In genomic region chr19:57583104-57583520, GRCh38 we compare ENCODE assay signal across 9 cellular contexts. TPM values are rescaled to one million over a fixed set of nuclear protein-coding genes. Genes with fewer than 3 reads are reported as not detected.
DNase-seq lines count a peak whose midpoint lies in the region; ATAC-seq and TF ChIP-seq lines count a peak whose summit lies in the region.
"Had no signal": no experiment of that assay in that cellular context is flagged by ENCODE, and none has a peak within 500 bp of the region (broad histone marks: within the 10 kb centered on the region; RNA-seq: fewer than 3 reads in every experiment).

No MANE protein-coding gene starts in this region.

- peaks cover 16 to 29% (median 23%) of the 10 kb centered on the region in 10 experiments for H3K4me1 ChIP-seq in BLaER1 treated with 17β-estradiol and CSF1 and Interleukin-3, amounts not matched to agents 10 nM and 100 nM

- DNase-seq in T-cell, result peak in 1 of 34 experiments; percentile 3
- no peak for DNase-seq in foreskin fibroblast
- DNase-seq in progenitor cell of endocrine pancreas (ENCODE audit: low spot score, unreplicated experiment), result no peak
- no peak for DNase-seq in NCI-H1436 treated with DMSO at 0.1 percent for 48 hours (lab: John Stamatoyannopoulos, UW)
- no peak for DNase-seq in NCI-H2029 treated with DMSO at 0.1 percent for 48 hours (lab: John Stamatoyannopoulos, UW)

- CTCF ChIA-PET in T-cell (lab: Charles Lee), result no interaction called here

- H3K27me3 Mint-ChIP-seq in T-cell, result no peaks in the 10 kb centered on the region
- peaks cover 4% of the 10 kb centered on the region for H3K27me3 Mint-ChIP-seq in progenitor cell of endocrine pancreas

- H3K27ac Mint-ChIP-seq in T-cell, result no peak overlapping the region
- no peak overlapping the region for H3K27ac Mint-ChIP-seq in progenitor cell of endocrine pancreas

- H3K36me3 Mint-ChIP-seq in T-cell, result peaks cover 43% of the 10 kb centered on the region
- peaks cover 45% of the 10 kb centered on the region for H3K36me3 Mint-ChIP-seq in progenitor cell of endocrine pancreas (ENCODE audit: insufficient read depth)

- H3K4me3 Mint-ChIP-seq in T-cell (peak overlapping the region; percentile 91 to 98 (median 91)), progenitor cell of endocrine pancreas (ENCODE audit: low read depth) (peak overlapping the region; percentile 21)

- H3K27me3 ChIP-seq in BLaER1 treated with 17β-estradiol and CSF1 and Interleukin-3, amounts not matched to agents 10 nM and 100 nM, result no peaks in the 10 kb centered on the region
- H3K27me3 ChIP-seq: MG63 had no signal

- POLR2A ChIA-PET in T-cell (lab: Charles Lee), result no interaction called here

- H3K9me3 Mint-ChIP-seq in T-cell (peaks cover 23 to 52% (median 42%) of the 10 kb centered on the region in 3 donors), progenitor cell of endocrine pancreas (ENCODE audit: low read depth) (peaks cover 49% of the 10 kb centered on the region)

- H3K36me3 ChIP-seq in BLaER1 treated with 17β-estradiol and CSF1 and Interleukin-3, amounts not matched to agents 10 nM and 100 nM, result peaks cover 30 to 39% (median 33%) of the 10 kb centered on the region in 11 experiments

- H3K27ac ChIP-seq in BLaER1 treated with 17β-estradiol and CSF1 and Interleukin-3, amounts not matched to agents 10 nM and 100 nM, result peak overlapping the region; percentile 64 to 91 (median 86); a peak in 21 of 22 replicates

- ATAC-seq in T-cell (replicated peaks in 1 of 4) (no peak), HG03196 (IDR thresholded peaks at IDR 0.05; ENCODE audit: unreplicated experiment) (no peak), GM19463 (IDR thresholded peaks at IDR 0.05; ENCODE audit: unreplicated experiment) (no peak)

- no peaks in the 10 kb centered on the region for H4K20me1 ChIP-seq in BLaER1 treated with 17β-estradiol and CSF1 and Interleukin-3, amounts not matched to agents 10 nM and 100 nM

- TF ChIP-seq CTCF in foreskin fibroblast (IDR thresholded peaks at IDR 0.05; ENCODE audit: low read depth, low read length), result no peak
- TF ChIP-seq CTCF in progenitor cell of endocrine pancreas (IDR thresholded peaks at IDR 0.05; ENCODE audit: unreplicated experiment), result no peak

- peaks cover 26 to 29% (median 27%) of the 10 kb centered on the region in 3 donors for H3K4me1 Mint-ChIP-seq in T-cell
- H3K4me1 Mint-ChIP-seq in progenitor cell of endocrine pancreas (ENCODE audit: low read depth), result peaks cover 9% of the 10 kb centered on the region

- H3K4me2 ChIP-seq in BLaER1 treated with 17β-estradiol and CSF1 and Interleukin-3, amounts not matched to agents 10 nM and 100 nM, result peak overlapping the region; percentile 49 to 94 (median 84)

- peak overlapping the region in 10 of 11 experiments; percentile 77 to 93 (median 88); a peak in 18 of 22 replicates for H3K9ac ChIP-seq in BLaER1 treated with 17β-estradiol and CSF1 and Interleukin-3, amounts not matched to agents 10 nM and 100 nM

- H3K4me3 ChIP-seq in BLaER1 treated with 17β-estradiol and CSF1 and Interleukin-3, amounts not matched to agents 10 nM and 100 nM, result peak overlapping the region; percentile 82 to 94 (median 90)
- peak overlapping the region; percentile 68 to 72 for H3K4me3 ChIP-seq in foreskin fibroblast (ENCODE audit: low read depth in 1 of 2, low read length in 2 of 2)

- H3K9me3 ChIP-seq in BLaER1 treated with 17β-estradiol and CSF1 and Interleukin-3, amounts not matched to agents 10 nM and 100 nM (replicated peaks in 1 of 11), result peaks cover 53 to 84% (median 62%) of the 10 kb centered on the region in 11 experiments

RNA-seq across cellular contexts. Expression of gene ZIK1, which starts 0.8 kb away (rescaled TPM):
- total RNA-seq in T-cell, result 10 to 100 TPM in 2 of 5 donors, 1 to 10 TPM in 3; 4.9 to 10.6 (median 8.2) TPM
- total RNA-seq in progenitor cell of endocrine pancreas, result 12.9 and 13.7 TPM in 2 replicates

RNA-seq across cellular contexts. Expression of gene ZNF416, which starts 4.4 kb away (rescaled TPM):
- total RNA-seq in T-cell, result 10 to 100 TPM in 3 of 5 donors, 1 to 10 TPM in 2; 5.6 to 11.1 (median 10.0) TPM
- total RNA-seq in progenitor cell of endocrine pancreas, result 7.2 and 8.6 TPM in 2 replicates

RNA-seq across cellular contexts. Expression of gene ZNF530, which starts 16.6 kb away (rescaled TPM):
- 1 to 10 TPM; 3.0 to 9.7 (median 9.2) TPM for total RNA-seq in T-cell
- total RNA-seq in progenitor cell of endocrine pancreas, result 4.4 and 4.9 TPM in 2 replicates

RNA-seq across cellular contexts. Expression of gene ZNF550, which starts 23.4 kb away (rescaled TPM):
- total RNA-seq in T-cell (10 to 100 TPM; 16.9 to 47.4 (median 45.1) TPM), progenitor cell of endocrine pancreas (15.7 and 15.9 TPM in 2 replicates)

RNA-seq across cellular contexts. Expression of gene ZNF134, which starts 30.9 kb away (rescaled TPM):
- total RNA-seq in T-cell (10 to 100 TPM; 16.4 to 31.0 (median 22.3) TPM), progenitor cell of endocrine pancreas (24.9 and 26.8 TPM in 2 replicates)
